In genomic region chr14:23953464-23954278, GRCh38 we compare ENCODE assay signal across 8 cellular contexts. TPM values are rescaled to one million over a fixed set of nuclear protein-coding genes. Genes with fewer than 3 reads are reported as not detected.
DNase-seq lines count a peak whose midpoint lies in the region; ATAC-seq, FAIRE-seq and TF ChIP-seq lines count a peak whose summit lies in the region.

Gene DHRS4, plus strand, starts transcription at chr14:23953770. Its CDS starts 19 bp downstream, at chr14:23953789.

- H3K36me3 ChIP-seq in adrenal gland (replicated peaks in 1 of 2) (peaks cover 0 to 5% of the 10 kb centered on the region in 2 donors), psoas muscle (ENCODE audit: insufficient read depth in 1 of 2, low read depth in 1 of 2) (peaks cover 0 to 22% of the 10 kb centered on the region in 2 donors), urinary bladder (ENCODE audit: insufficient read depth) (no peaks in the 10 kb centered on the region)

- TF ChIP-seq POLR2A in GM12892 (IDR thresholded peaks at IDR 0.05; ENCODE audit: low read depth, low read length): peak; percentile 75; the same call in 1 of the 2 replicates
- peak in 1 of 2 donors; percentile 55 for TF ChIP-seq POLR2A in adrenal gland (IDR thresholded peaks at IDR 0.05)

- H3K27me3 ChIP-seq in adrenal gland (no peaks in the 10 kb centered on the region), psoas muscle (ENCODE audit: insufficient read depth in 3 of 3, low read length in 2 of 3) (no peaks in the 10 kb centered on the region)

- H3K4me1 ChIP-seq in adrenal gland (replicated peaks in 1 of 2): peaks cover 7 to 18% of the 10 kb centered on the region in 2 donors
- peaks cover 15% of the 10 kb centered on the region for H3K4me1 ChIP-seq in psoas muscle
- H3K4me1 ChIP-seq in urinary bladder (ENCODE audit: insufficient read depth): no peaks in the 10 kb centered on the region

- peak within 1 kb of the TSS; percentile 17 to 86 (median 58) for H3K4me3 ChIP-seq in adrenal gland
- H3K4me3 ChIP-seq in psoas muscle: peak within 1 kb of the TSS; percentile 90
- peak within 1 kb of the TSS; percentile 57 for H3K4me3 ChIP-seq in urinary bladder (ENCODE audit: low read depth, low read length)

- H3K9me3 ChIP-seq in adrenal gland (replicated peaks in 1 of 3): no peaks in the 10 kb centered on the region
- H3K9me3 ChIP-seq in psoas muscle: no peaks in the 10 kb centered on the region

- peak; percentile 75 for ATAC-seq in HG02840 (IDR thresholded peaks at IDR 0.05; ENCODE audit: low FRiP score, unreplicated experiment)
- ATAC-seq in left cardiac atrium: peak; percentile 98 to 99
- ATAC-seq in psoas muscle: peak; percentile 83 to 95 (median 90)

- H3K27ac ChIP-seq in adrenal gland (peak within 1 kb of the TSS in 4 of 5 donors; percentile 30 to 93 (median 76)), psoas muscle (peak within 1 kb of the TSS; percentile 87), urinary bladder (ENCODE audit: low read depth) (peak within 1 kb of the TSS; percentile 60)

- WGBS in adrenal gland, 4 donors: 0% methylated on average over 13 to 44 of the region's 44 CpGs
- 0% methylated on average over 25 to 44 of the region's 44 CpGs for WGBS in psoas muscle, 3 donors
- under 1% methylated on average over 44 of the region's 44 CpGs for WGBS in urinary bladder

- peak; percentile 77 to 93 (median 85) for TF ChIP-seq CTCF in adrenal gland (IDR thresholded peaks at IDR 0.05)
- TF ChIP-seq CTCF in psoas muscle (IDR thresholded peaks at IDR 0.05): peak; percentile 86

- FAIRE-seq in GM12892 (lab: Jason Lieb, UNC): peak; percentile 76

- intact Hi-C loops in adrenal gland (cut with DNase I) (no loop called here), left cardiac atrium (cut with DNase I) (no loop called here), psoas muscle (cut with DNase I) (no loop called here)

- peak; percentile 71 for DNase-seq in GM12892 (ENCODE audit: insufficient read length)
- peak; percentile 21 for DNase-seq in NCI-H1436 treated with DMSO at 0.1 percent for 48 hours (lab: John Stamatoyannopoulos, UW)
- peak; percentile 53 to 88 (median 76) for DNase-seq in T-helper 1 cell
- DNase-seq in adrenal gland: peak; percentile 81 to 90 (median 84)
- peak; percentile 88 for DNase-seq in left cardiac atrium
- peak; percentile 84 to 90 for DNase-seq in psoas muscle

RNA-seq across cellular contexts. Expression of gene DHRS4, which starts in this region (rescaled TPM):
- 20.1 TPM for polyA plus RNA-seq in GM12892 (2012; ENCODE audit: missing spikeins)
- total RNA-seq in adrenal gland: 10 to 100 TPM; 33.1 to 77.5 (median 47.7) TPM
- polyA plus RNA-seq in adrenal gland: 10 to 100 TPM; 41.0 to 53.3 (median 52.7) TPM
- 10 to 100 TPM; 20.5 to 25.3 TPM for total RNA-seq in left cardiac atrium
- 10 to 100 TPM; 24.6 to 57.3 (median 39.5) TPM for total RNA-seq in psoas muscle
- 10 to 100 TPM; 18.9 to 76.7 (median 39.0) TPM for polyA plus RNA-seq in psoas muscle
- 25.9 TPM for total RNA-seq in urinary bladder
- polyA plus RNA-seq in urinary bladder: 53.1 TPM

Comparison
In these comparisons a context has a peak if more than half of its experiments do, and no peak if none do; other contexts are left out.
1. Peak in every context shown above with its lines: DNase-seq, ATAC-seq, H3K4me3 ChIP-seq and H3K27ac ChIP-seq.
2. DNase-seq: peak in every context shown above with its lines; median percentile 88 in left cardiac atrium; 87 in psoas muscle; 84 in adrenal gland; 76 in T-helper 1 cell; 71 in GM12892; 21 in NCI-H1436 treated with DMSO at 0.1 percent for 48 hours.